8 cellular contexts compared by ENCODE assay signal in the genomic region with DNA sequence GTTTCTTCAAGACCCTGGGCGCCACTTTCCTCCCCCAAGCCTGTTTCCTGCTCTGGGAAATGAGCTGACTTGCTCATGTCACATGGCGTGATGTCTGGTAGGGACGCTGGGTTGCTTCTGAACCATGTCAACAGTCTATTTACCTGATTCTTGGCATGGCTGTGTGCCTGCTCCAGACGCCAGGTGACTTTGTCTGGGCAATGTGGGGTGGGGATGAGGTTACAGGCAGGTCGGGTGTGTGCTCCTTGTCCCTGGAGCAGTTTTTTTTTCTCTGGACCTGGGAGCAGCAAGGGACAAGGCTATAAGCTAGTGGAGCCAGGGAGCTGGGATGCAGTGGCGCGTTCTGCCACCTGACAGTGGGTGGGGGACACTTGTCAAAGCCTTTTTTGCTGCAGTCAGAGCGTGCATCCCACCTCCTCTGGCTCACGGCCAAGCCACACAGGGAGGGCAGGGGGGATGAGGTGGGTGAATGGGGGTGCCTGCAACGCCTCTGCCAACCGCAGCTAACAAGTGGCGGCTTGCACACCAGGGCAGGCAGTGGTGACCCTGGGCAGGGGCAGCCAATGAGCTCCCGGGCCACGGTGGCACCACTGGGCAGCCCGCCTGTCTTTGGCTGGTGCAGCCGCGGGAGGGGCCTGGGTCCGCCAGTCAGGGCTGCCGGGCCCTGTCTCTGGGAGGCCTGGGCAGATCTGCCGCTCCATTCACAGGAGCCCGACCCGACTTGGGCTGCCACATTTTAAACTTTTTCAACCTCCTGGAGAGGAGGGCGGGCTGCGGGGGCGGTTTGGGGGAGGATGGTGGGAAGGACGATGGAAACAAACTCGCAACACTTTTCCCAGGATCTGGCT. TPM values are rescaled to one million over a fixed set of nuclear protein-coding genes. Genes with fewer than 3 reads are reported as not detected.
DNase-seq lines count a peak whose midpoint lies in the region; ATAC-seq and TF ChIP-seq lines count a peak whose summit lies in the region.

No MANE protein-coding gene starts in this region.

- DNase-seq in COLO668 (lab: John Stamatoyannopoulos, UW; ENCODE audit: unreplicated experiment): peak; percentile 93
- DNase-seq in NB4 (ENCODE audit: low read depth): peak; percentile 100
- peak; percentile 41 for DNase-seq in SKM-1 treated with dmso at 0.1 percent for 144 hours (lab: John Stamatoyannopoulos, UW; ENCODE audit: unreplicated experiment)
- DNase-seq in activated naive CD8-positive, alpha-beta T cell treated with anti-CD3 and anti-CD28 coated beads, Interleukin-2, amount 50 U/mL, for 24 hours: peak; percentile 94
- peak; percentile 82 to 83 for DNase-seq in heart right ventricle
- DNase-seq in progenitor cell of endocrine pancreas (ENCODE audit: low spot score, unreplicated experiment): peak; percentile 47
- DNase-seq in upper lobe of left lung: peak; percentile 95 to 98

- H3K9me3 Mint-ChIP-seq in activated naive CD8-positive, alpha-beta T cell treated with anti-CD3 and anti-CD28 coated beads, Interleukin-2, amount 50 U/mL, for 24 hours: no peaks in the 10 kb centered on the region
- no peaks in the 10 kb centered on the region for H3K9me3 Mint-ChIP-seq in progenitor cell of endocrine pancreas (ENCODE audit: low read depth)

- no peaks in the 10 kb centered on the region for H3K9me3 ChIP-seq in heart right ventricle
- no peaks in the 10 kb centered on the region for H3K9me3 ChIP-seq in upper lobe of left lung

- TF ChIP-seq EP300 in upper lobe of left lung (IDR thresholded peaks at IDR 0.05): peak in 2 of 4 donors; percentile 43 to 51

- intact Hi-C loops in heart right ventricle (cut with DNase I): loop anchor here in 8 of 10 donors (5.0 to 10.0 kb wide), 7 partner anchors 87 to 434 kb away; a partner anchor contains a TSS

- TF ChIP-seq POLR2A in NB4 (IDR thresholded peaks at IDR 0.05; ENCODE audit: extremely low read depth, insufficient read length) (peak; percentile 81), upper lobe of left lung (IDR thresholded peaks at IDR 0.05) (peak in 2 of 4 donors; percentile 34 to 73)

- TF ChIP-seq CTCF in NB4 (IDR thresholded peaks at IDR 0.05; ENCODE audit: low read depth, low read length) (no peak), heart right ventricle (IDR thresholded peaks at IDR 0.05) (peak in 5 of 9 donors; percentile 15 to 45 (median 29)), progenitor cell of endocrine pancreas (IDR thresholded peaks at IDR 0.05; ENCODE audit: unreplicated experiment) (peak; percentile 21), upper lobe of left lung (IDR thresholded peaks at IDR 0.05) (peak; percentile 39 to 91 (median 76))

- H3K27ac Mint-ChIP-seq in activated naive CD8-positive, alpha-beta T cell treated with anti-CD3 and anti-CD28 coated beads, Interleukin-2, amount 50 U/mL, for 24 hours: peak overlapping the region; percentile 91
- peak overlapping the region; percentile 84 for H3K27ac Mint-ChIP-seq in progenitor cell of endocrine pancreas

- no peaks in the 10 kb centered on the region for H3K27me3 Mint-ChIP-seq in activated naive CD8-positive, alpha-beta T cell treated with anti-CD3 and anti-CD28 coated beads, Interleukin-2, amount 50 U/mL, for 24 hours
- no peaks in the 10 kb centered on the region for H3K27me3 Mint-ChIP-seq in progenitor cell of endocrine pancreas

- ATAC-seq in GM21717 (IDR thresholded peaks at IDR 0.05; ENCODE audit: unreplicated experiment) (peak; percentile 39), heart right ventricle (peak; percentile 48 to 78 (median 61)), upper lobe of left lung (ENCODE audit: low FRiP score in 2 of 2) (peak; percentile 76 to 91)
- ATAC-seq in activated naive CD8-positive, alpha-beta T cell treated with anti-CD3 and anti-CD28 coated beads, Interleukin-2, amount 50 U/mL, for 24 hours: peak; percentile 72

- H3K36me3 ChIP-seq in heart right ventricle (peaks cover 0 to 29% (median 0%) of the 10 kb centered on the region in 9 donors), upper lobe of left lung (peaks cover 0 to 24% (median 11%) of the 10 kb centered on the region in 4 donors)

- H3K4me1 ChIP-seq in heart right ventricle: peaks cover 52 to 99% (median 86%) of the 10 kb centered on the region in 9 donors
- peaks cover 91 to 98% (median 95%) of the 10 kb centered on the region in 4 donors for H3K4me1 ChIP-seq in upper lobe of left lung

- H3K27me3 ChIP-seq in heart right ventricle: no peaks in the 10 kb centered on the region
- no peaks in the 10 kb centered on the region for H3K27me3 ChIP-seq in upper lobe of left lung

- 19 to 23% methylated on average over 27 of the region's 27 CpGs for WGBS in heart right ventricle, 2 donors
- 4% methylated on average over 22 to 27 of the region's 27 CpGs for WGBS in upper lobe of left lung, 2 donors

- H3K4me1 Mint-ChIP-seq in activated naive CD8-positive, alpha-beta T cell treated with anti-CD3 and anti-CD28 coated beads, Interleukin-2, amount 50 U/mL, for 24 hours: peaks cover 94% of the 10 kb centered on the region
- peaks cover 19% of the 10 kb centered on the region for H3K4me1 Mint-ChIP-seq in progenitor cell of endocrine pancreas (ENCODE audit: low read depth)

- peaks cover 21% of the 10 kb centered on the region for H3K36me3 Mint-ChIP-seq in activated naive CD8-positive, alpha-beta T cell treated with anti-CD3 and anti-CD28 coated beads, Interleukin-2, amount 50 U/mL, for 24 hours (ENCODE audit: low read depth)
- peaks cover 11% of the 10 kb centered on the region for H3K36me3 Mint-ChIP-seq in progenitor cell of endocrine pancreas (ENCODE audit: insufficient read depth)

- H3K4me3 ChIP-seq in NB4 (ENCODE audit: low read depth, low read length): peak overlapping the region; percentile 55
- peak overlapping the region in 3 of 10 donors; percentile 5 to 10 (median 9) for H3K4me3 ChIP-seq in heart right ventricle
- H3K4me3 ChIP-seq in upper lobe of left lung: peak overlapping the region in 2 of 4 donors; percentile 4 to 15

- peak overlapping the region; percentile 50 for H3K4me3 Mint-ChIP-seq in activated naive CD8-positive, alpha-beta T cell treated with anti-CD3 and anti-CD28 coated beads, Interleukin-2, amount 50 U/mL, for 24 hours
- peak overlapping the region; percentile 21 for H3K4me3 Mint-ChIP-seq in progenitor cell of endocrine pancreas (ENCODE audit: low read depth)

- H3K27ac ChIP-seq in heart right ventricle (peak overlapping the region; percentile 53 to 97 (median 88)), upper lobe of left lung (peak overlapping the region; percentile 86 to 95 (median 92))

RNA-seq across cellular contexts. Expression of a gene that starts 22.9 kb away (rescaled TPM):
- 10 to 100 TPM; 24.4 to 32.8 (median 28.9) TPM for total RNA-seq in heart right ventricle
- 10 to 100 TPM; 22.6 to 27.5 TPM for polyA plus RNA-seq in heart right ventricle
- total RNA-seq in progenitor cell of endocrine pancreas: 33.2 and 34.7 TPM in 2 replicates
- total RNA-seq in upper lobe of left lung: 10 to 100 TPM; 24.4 to 81.7 (median 49.2) TPM

RNA-seq across cellular contexts. Expression of a gene that starts 58.1 kb away (rescaled TPM):
- total RNA-seq in heart right ventricle (100 to 1,000 TPM in 1 of 10 donors, 10 to 100 TPM in 9; 13.6 to 102 (median 30.2) TPM), progenitor cell of endocrine pancreas (36.9 and 49.7 TPM in 2 replicates), upper lobe of left lung (100 to 1,000 TPM in 5 of 6 donors, 10 to 100 TPM in 1; 81.0 to 218 (median 151) TPM)
- polyA plus RNA-seq in heart right ventricle: 100 to 1,000 TPM in 1 of 2 donors, 10 to 100 TPM in 1; 64.7 to 135 TPM

Comparison
In these comparisons a context has a peak if more than half of its experiments do, and no peak if none do; other contexts are left out.
1. DNase-seq: peak in every context shown above with its lines; median percentile 100 in NB4; 96 in upper lobe of left lung; 94 in activated naive CD8-positive, alpha-beta T cell treated with anti-CD3 and anti-CD28 coated beads, Interleukin-2, amount 50 U/mL, for 24 hours; 93 in COLO668; 82 in heart right ventricle; 47 in progenitor cell of endocrine pancreas; 41 in SKM-1 treated with dmso at 0.1 percent for 144 hours.